ENCODE assay signal across 12 cellular contexts in the genomic region with DNA sequence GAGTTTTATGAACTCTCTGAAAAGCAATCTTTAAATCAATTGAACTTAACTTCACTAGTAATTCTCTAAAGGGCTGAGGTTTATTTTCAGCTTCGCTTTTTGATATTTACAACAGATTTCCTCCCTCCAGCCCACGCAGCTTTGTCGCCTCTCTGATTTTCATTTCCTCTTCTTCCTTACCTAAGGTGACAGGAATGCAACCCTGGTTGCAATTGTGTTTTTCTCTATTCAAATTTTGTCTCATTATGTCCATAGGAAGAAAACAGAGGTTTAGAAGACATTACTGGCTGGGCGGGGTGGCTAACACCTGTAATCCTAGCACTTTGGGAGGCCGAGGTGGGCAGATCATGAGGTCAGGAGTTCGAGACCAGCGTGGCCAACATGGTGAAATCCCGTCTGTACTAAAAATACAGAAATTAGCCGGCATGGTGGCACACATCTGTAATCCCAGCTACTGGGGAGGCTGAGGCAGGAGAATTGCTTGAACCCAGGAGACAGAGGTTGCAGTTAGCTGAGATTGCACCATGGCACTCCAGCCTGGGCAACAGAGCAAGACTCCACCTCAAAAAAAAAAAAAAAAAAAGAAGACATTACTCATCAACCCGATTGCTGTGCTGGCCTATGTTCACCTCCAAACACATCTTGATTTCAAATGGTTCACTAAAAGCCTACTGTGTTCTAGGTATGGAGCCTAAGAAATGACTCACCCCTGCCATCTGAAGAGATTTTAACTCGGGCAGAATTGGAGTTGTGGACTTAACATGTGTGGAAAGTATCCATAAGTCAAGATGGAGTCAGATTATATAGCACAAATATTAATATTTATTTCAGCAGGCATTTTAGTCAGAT. TPM values are rescaled to one million over a fixed set of nuclear protein-coding genes. Genes with fewer than 3 reads are reported as not detected.
A peak's percentile ranks its signal among the peaks of the same experiment; 100 is the strongest.
DNase-seq lines count a peak whose midpoint lies in the region; ATAC-seq, FAIRE-seq and TF ChIP-seq lines count a peak whose summit lies in the region.
"Had no signal": no experiment of that assay in that cellular context is flagged by ENCODE, and none has a peak within 500 bp of the region (broad histone marks: within the 10 kb centered on the region; RNA-seq: fewer than 3 reads in every experiment).

No MANE protein-coding gene starts in this region.

- peaks cover 65% of the 10 kb centered on the region for H3K79me2 ChIP-seq in K562 (ENCODE audit: control insufficient read depth, insufficient read depth, low read length)

- no peak for TF ChIP-seq RAD21 in K562 (CRISPR knock-in tag; conservative IDR thresholded peaks at IDR 0.05 in 1 of 2, IDR thresholded peaks at IDR 0.05 in 1 of 2)

- peaks cover 11 to 73% of the 10 kb centered on the region in 2 experiments; a peak in 4 of 5 replicates for H3K4me1 ChIP-seq in K562 (replicated peaks in 1 of 2; ENCODE audit: control insufficient read depth in 2 of 2, insufficient read depth in 2 of 2, low read length in 2 of 2)
- H3K4me1 ChIP-seq: colonic mucosa had no signal

- POLR2A ChIA-PET in K562 (lab: Yijun Ruan, JAX), result interaction anchor here (1.1 to 1.6 kb wide), 2 partner anchors 13 to 15 kb away, joined by 3 to 8 read pairs; no protein-coding TSS in a partner anchor

- ATAC-seq in GM18498 (IDR thresholded peaks at IDR 0.05; ENCODE audit: unreplicated experiment), result peak; percentile 67
- ATAC-seq in GM19395 (IDR thresholded peaks at IDR 0.05; ENCODE audit: unreplicated experiment), result peak; percentile 60
- ATAC-seq in HG03066 (IDR thresholded peaks at IDR 0.05; ENCODE audit: low read depth, unreplicated experiment), result peak; percentile 50
- no peak for ATAC-seq in K562

- TF ChIP-seq POLR2A in K562 (conservative IDR thresholded peaks at IDR 0.05), result no peak

- intact Hi-C loops in K562 (cut with micrococcal nuclease), result no loop called here

- H3K4me1 Mint-ChIP-seq in nephron progenitor cell, result no peaks in the 10 kb centered on the region

- no TSS peak for BruUV-seq in K562 (replicated peaks; lab: Mats Ljungman, UMichigan)

- H3K27ac Mint-ChIP-seq in nephron progenitor cell, result no peak overlapping the region
- H3K27ac Mint-ChIP-seq: activated CD4-positive, alpha-beta memory T cell treated with anti-CD3 and anti-CD28 coated beads, Interleukin-2, amount 10 ng/mL, durations not matched to agents 7 days and 5 days had no signal

- no peak overlapping the region for H3K4me3 Mint-ChIP-seq in nephron progenitor cell
- H3K4me3 Mint-ChIP-seq: activated CD4-positive, alpha-beta memory T cell treated with anti-CD3 and anti-CD28 coated beads, Interleukin-2, amount 10 ng/mL, durations not matched to agents 7 days and 5 days had no signal

- no peaks in the 10 kb centered on the region for H3K9me1 ChIP-seq in K562 (ENCODE audit: control insufficient read depth, insufficient read depth, low read length)

- no peaks in the 10 kb centered on the region for H3K27me3 ChIP-seq in K562 (ENCODE audit: control insufficient read depth in 2 of 2, insufficient read depth in 2 of 2, low read length in 2 of 2)
- H3K27me3 ChIP-seq: colonic mucosa had no signal

- CTCF ChIA-PET in K562 (lab: Yijun Ruan, JAX; ENCODE audit: low intra/inter-chr PET ratio), result no interaction called here

- H3K4me3 ChIP-seq in K562, result no peak overlapping the region
- H3K4me3 ChIP-seq: colonic mucosa had no signal

- H4K20me1 ChIP-seq in K562 (replicated peaks; ENCODE audit: control insufficient read depth, insufficient read depth, low read length), result no peaks in the 10 kb centered on the region

- H3K4me2 ChIP-seq in K562 (ENCODE audit: insufficient read depth, low read length), result no peak overlapping the region
- H3K4me2 ChIP-seq: KMS-11 had no signal

- no peak overlapping the region for H2AFZ ChIP-seq in K562 (ENCODE audit: low read depth, low read length)

- peaks cover 39% of the 10 kb centered on the region for H3K9me3 Mint-ChIP-seq in nephron progenitor cell

- peak overlapping the region; percentile 99 for H3K27ac ChIP-seq in K562 (ENCODE audit: extremely low read depth, low read depth, low read length)
- H3K27ac ChIP-seq: colonic mucosa, KMS-11 had no signal

- TF ChIP-seq CTCF in K562 (IDR thresholded peaks at IDR 0.05 in 2 of 3, conservative IDR thresholded peaks at IDR 0.05 in 1 of 3; ENCODE audit: insufficient read depth in 2 of 3, low read depth in 1 of 3, low read length in 3 of 3), result no peak
- no peak for TF ChIP-seq CTCF in nephron progenitor cell (IDR thresholded peaks at IDR 0.05)

- no peak for DNase-seq in K562 (ENCODE audit: extremely low read depth in 1 of 4, low spot score in 3 of 4)
- DNase-seq in urothelium cell line (ENCODE audit: low spot score), result no peak
- no peak for DNase-seq in NCI-H748 (lab: John Stamatoyannopoulos, UW; ENCODE audit: unreplicated experiment)
- DNase-seq in nephron progenitor cell, result no peak
- DNase-seq: activated CD4-positive, alpha-beta memory T cell treated with anti-CD3 and anti-CD28 coated beads, Interleukin-2, amount 10 ng/mL, durations not matched to agents 7 days and 5 days; colonic mucosa had no signal

- no peaks in the 10 kb centered on the region for H3K36me3 Mint-ChIP-seq in nephron progenitor cell (ENCODE audit: low read depth)

- H3K9ac ChIP-seq in K562 (ENCODE audit: insufficient read depth in 1 of 2, low read depth in 2 of 2, low read length in 2 of 2), result peak overlapping the region in 1 of 2 experiments; percentile 88; a peak in 1 of 4 replicates
- H3K9ac ChIP-seq: KMS-11 had no signal

- peaks cover under 1% of the 10 kb centered on the region; the same call in 1 of the 2 replicates for H3K9me3 ChIP-seq in K562 (replicated peaks; ENCODE audit: control insufficient read depth, insufficient read depth, low read depth, low read length)
- H3K9me3 ChIP-seq: colonic mucosa had no signal

- TF ChIP-seq EP300 in K562 (IDR thresholded peaks at IDR 0.05; ENCODE audit: low read length), result no peak

- WGBS in K562 (ENCODE audit: insufficient coverage, low coverage, missing lambda C conversion rate), result 45% methylated on average over 11 of the region's 11 CpGs

- peaks cover 3% of the 10 kb centered on the region for H3K27me3 Mint-ChIP-seq in nephron progenitor cell (ENCODE audit: low read depth, poor library complexity)
- H3K27me3 Mint-ChIP-seq: activated CD4-positive, alpha-beta memory T cell treated with anti-CD3 and anti-CD28 coated beads, Interleukin-2, amount 10 ng/mL, durations not matched to agents 7 days and 5 days had no signal

- H3K36me3 ChIP-seq in K562 (ENCODE audit: control insufficient read depth, insufficient read depth, low read length), result peaks cover 3% of the 10 kb centered on the region; the same call in 2 of the 3 replicates
- H3K36me3 ChIP-seq: colonic mucosa had no signal

- FAIRE-seq in K562 (lab: Jason Lieb, UNC) (no peak), urothelium cell line (lab: Jason Lieb, UNC) (no peak)

- in situ Hi-C loops in K562 (cut with MboI), result no loop called here

TF ChIP-seq in K562, 482 proteins besides CTCF, POLR2A, EP300 and RAD21 (continues in another document):
- no peak for TF ChIP-seq FOXJ2 (tag; IDR thresholded peaks at IDR 0.05)
- peak; percentile 57 for TF ChIP-seq SMAD4 (CRISPR knock-in tag; conservative IDR thresholded peaks at IDR 0.05)
- TF ChIP-seq TRIM24 (IDR thresholded peaks at IDR 0.05), result 0 out of 4 replicates have a peak, but pooled peaks have one; percentile 21

RNA-seq across cellular contexts. Expression of a gene that starts 36.8 kb away (rescaled TPM):
- total RNA-seq in K562 (2011; cell fraction: chromatin; rRNA removed; ENCODE audit: low replicate concordance), result not detected in 2 replicates
- total RNA-seq in K562 (2011; cell fraction: nucleolus; rRNA removed), result 0.17 TPM in 1 of 2 replicates, not detected in the other
- total RNA-seq in K562 (2011; cell fraction: nucleoplasm; rRNA removed), result 0.37 TPM in 1 of 2 replicates, not detected in the other
- total RNA-seq in K562 (2014; rRNA removed) (not detected in 2 replicates), K562 (2014; rRNA removed; fragmentation: Illumina TruSeq; extraction: Trizol) (0.22 and 0.29 TPM in 2 replicates), K562 (2015; rRNA removed; fragmentation: Illumina TruSeq; extraction: Trizol) (0.23 and 0.33 TPM in 2 replicates), K562 (2021) (0.47 and 0.49 TPM in 2 replicates)
- polyA plus RNA-seq in K562 (2011; rRNA removed) (0.22 and 0.58 TPM in 2 replicates), K562 (2014; fragmentation: Illumina TruSeq; extraction: Trizol) (0.43 and 0.46 TPM in 2 replicates), K562 (2014; fragmentation: Nextera tagmentation; extraction: Ambion mirVana) (1 to 10 TPM in 1 of 2 experiments, under 1 TPM in 1; 0.91 to 1.6 TPM), K562 (2014; rRNA removed) (0.12 and 0.61 TPM in 2 replicates)
- 0.52 and 1.0 TPM in 2 replicates for polyA plus RNA-seq in K562 (2011; cell fraction: cytosol; rRNA removed)
- polyA plus RNA-seq in K562 (2011; cell fraction: nucleus; rRNA removed), result 0.48 and 1.2 TPM in 2 replicates
- 0.21 and 1.1 TPM in 2 replicates for polyA plus RNA-seq in K562 (2012)
- polyA minus RNA-seq in K562 (2011; rRNA and poly(A)+ RNA removed), result 0.35 and 0.42 TPM in 2 replicates
- polyA minus RNA-seq in K562 (2011; cell fraction: cytosol; rRNA and poly(A)+ RNA removed), result not detected in 2 replicates
- 0.22 TPM in 1 of 2 replicates, not detected in the other for polyA minus RNA-seq in K562 (2011; cell fraction: nucleus; rRNA and poly(A)+ RNA removed)
- total RNA-seq: activated CD4-positive, alpha-beta memory T cell treated with anti-CD3 and anti-CD28 coated beads, Interleukin-2, amount 10 ng/mL, durations not matched to agents 7 days and 5 days; fibroblast of lung; T-helper 1 cell treated with Interleukin-12 subunit alpha and Interleukin-12 subunit beta and Interleukin-4 antibody, amounts not matched to agents 30 ng/mL and 1 ng/mL, for 36 hours had no signal
- polyA plus RNA-seq: fibroblast of lung had no signal
